8 cellular contexts compared by ENCODE assay signal in genomic region chr9:95462419-95463121, GRCh38. TPM values are rescaled to one million over a fixed set of nuclear protein-coding genes. Genes with fewer than 3 reads are reported as not detected.
DNase-seq lines count a peak whose midpoint lies in the region; ATAC-seq, FAIRE-seq and TF ChIP-seq lines count a peak whose summit lies in the region.

No MANE protein-coding gene starts in this region.

- peak overlapping the region; percentile 76 for H3K27ac ChIP-seq in OCI-LY3 (ENCODE audit: low read length)
- peak overlapping the region in 3 of 4 donors; percentile 39 to 72 (median 68) for H3K27ac ChIP-seq in esophagus squamous epithelium
- H3K27ac ChIP-seq in neural progenitor cell = peak overlapping the region; percentile 55

- peaks cover 50% of the 10 kb centered on the region for H3K4me1 Mint-ChIP-seq in neural progenitor cell

- peaks cover 31% of the 10 kb centered on the region for H3K4me1 ChIP-seq in OCI-LY3 (ENCODE audit: low read length)
- peaks cover 7 to 24% (median 19%) of the 10 kb centered on the region in 3 donors for H3K4me1 ChIP-seq in esophagus squamous epithelium
- H3K4me1 ChIP-seq in neural progenitor cell = peaks cover 25% of the 10 kb centered on the region

- H3K4me3 Mint-ChIP-seq in neural progenitor cell = peak overlapping the region; percentile 69

- DNase-seq in AML-193 (lab: John Stamatoyannopoulos, UW) (peak; percentile 64 to 70), GM19239 (ENCODE audit: insufficient read length, low spot score) (peak; percentile 82), esophagus squamous epithelium (lab: John Stamatoyannopoulos, UW) (peak; percentile 11), neural progenitor cell (ENCODE audit: low spot score) (peak; percentile 70), stromal cell of bone marrow (ENCODE audit: low read depth) (peak; percentile 36)
- DNase-seq in activated T-cell treated with anti-CD3 and anti-CD28 coated beads, Interleukin-2, amount 50 U/mL, for 1 hour = peak; percentile 66

- TF ChIP-seq CTCF in OCI-LY3 (IDR thresholded peaks at IDR 0.05; ENCODE audit: low read depth, low read length) (no peak), esophagus squamous epithelium (IDR thresholded peaks at IDR 0.05) (no peak), neural progenitor cell (IDR thresholded peaks at IDR 0.05) (no peak)

- peak overlapping the region; percentile 94 for H3K27ac Mint-ChIP-seq in neural progenitor cell

- peaks cover 47% of the 10 kb centered on the region for H3K36me3 Mint-ChIP-seq in neural progenitor cell

- H3K36me3 ChIP-seq in OCI-LY3 (replicated peaks; ENCODE audit: low read depth, low read length) (peaks cover 48% of the 10 kb centered on the region), esophagus squamous epithelium (peaks cover 0 to 82% (median 0%) of the 10 kb centered on the region in 3 donors), neural progenitor cell (peaks cover 1% of the 10 kb centered on the region)

- no peaks in the 10 kb centered on the region; the same call in 1 of the 2 replicates for H4K20me1 ChIP-seq in OCI-LY3 (ENCODE audit: insufficient read depth, low read length)
- H4K20me1 ChIP-seq in neural progenitor cell (ENCODE audit: low read depth) = peaks cover 44% of the 10 kb centered on the region

- H3K4me2 ChIP-seq in OCI-LY3 (ENCODE audit: low read length) (peak overlapping the region; percentile 93), neural progenitor cell (peak overlapping the region; percentile 69)

- H3F3A ChIP-seq in neural progenitor cell (ENCODE audit: low read depth) = peaks cover 15% of the 10 kb centered on the region

- H3K79me2 ChIP-seq in OCI-LY3 (ENCODE audit: low read length) (no peaks in the 10 kb centered on the region), neural progenitor cell (ENCODE audit: low read depth) (no peaks in the 10 kb centered on the region)

- no peak overlapping the region for H2AFZ ChIP-seq in OCI-LY3 (ENCODE audit: low read depth, low read length)
- no peak overlapping the region for H2AFZ ChIP-seq in neural progenitor cell (replicated peaks)

- intact Hi-C loops in esophagus squamous epithelium (cut with DNase I) = no loop called here

- H3K4me3 ChIP-seq in OCI-LY3 (ENCODE audit: low read length) (peak overlapping the region; percentile 72), esophagus squamous epithelium (peak overlapping the region in 3 of 4 donors; percentile 28 to 50 (median 34)), neural progenitor cell (peak overlapping the region; percentile 17)

- H3K27me3 ChIP-seq in OCI-LY3 (ENCODE audit: low read depth, low read length) (no peaks in the 10 kb centered on the region), esophagus squamous epithelium (no peaks in the 10 kb centered on the region), neural progenitor cell (no peaks in the 10 kb centered on the region)

- H3K9me3 Mint-ChIP-seq in neural progenitor cell = peaks cover 2% of the 10 kb centered on the region

- peak; percentile 91 for FAIRE-seq in GM19239 (lab: Jason Lieb, UNC)

- peak overlapping the region; percentile 57; the same call in 1 of the 2 replicates for H3K9ac ChIP-seq in OCI-LY3 (ENCODE audit: low read length)
- H3K9ac ChIP-seq in neural progenitor cell = no peak overlapping the region

- 16 to 32% methylated on average over 6 to 21 of the region's 21 CpGs for WGBS in esophagus squamous epithelium, 2 donors

- peak; percentile 91 for ATAC-seq in HG03442 (IDR thresholded peaks at IDR 0.05; ENCODE audit: unreplicated experiment)

- no peaks in the 10 kb centered on the region for H3K9me3 ChIP-seq in OCI-LY3 (ENCODE audit: insufficient read depth, low read length)
- no peaks in the 10 kb centered on the region for H3K9me3 ChIP-seq in esophagus squamous epithelium
- H3K9me3 ChIP-seq in neural progenitor cell (ENCODE audit: low read depth) = no peaks in the 10 kb centered on the region

- H3K27me3 Mint-ChIP-seq in neural progenitor cell (ENCODE audit: insufficient read depth, low read depth) = no peaks in the 10 kb centered on the region

- no peak for TF ChIP-seq POLR2A in esophagus squamous epithelium (IDR thresholded peaks at IDR 0.05)

RNA-seq across cellular contexts. Expression of gene PTCH1, which starts 54.2 kb away (rescaled TPM):
- total RNA-seq in esophagus squamous epithelium (10 to 100 TPM in 1 of 4 donors, 1 to 10 TPM in 3; 1.9 to 11.6 (median 3.5) TPM), neural progenitor cell (ENCODE audit: low replicate concordance) (23.0 and 24.5 TPM in 2 replicates)

Comparison
In these comparisons a context has a peak if more than half of its experiments do, and no peak if none do; other contexts are left out.
1. Peak in every context shown above with its lines: DNase-seq, ATAC-seq, H3K4me3 ChIP-seq and H3K27ac ChIP-seq.
2. DNase-seq: peak in every context shown above with its lines; median percentile 82 in GM19239; 70 in neural progenitor cell; 67 in AML-193; 66 in activated T-cell treated with anti-CD3 and anti-CD28 coated beads, Interleukin-2, amount 50 U/mL, for 1 hour; 36 in stromal cell of bone marrow; 11 in esophagus squamous epithelium.
3. H3K4me3 ChIP-seq: peak in every context shown above with its lines; median percentile 72 in OCI-LY3; 34 in esophagus squamous epithelium; 17 in neural progenitor cell.